In genomic region chr2:64463784-64464183, GRCh38 we compare ENCODE assay signal across 17 cellular contexts. TPM values are rescaled to one million over a fixed set of nuclear protein-coding genes. Genes with fewer than 3 reads are reported as not detected.
DNase-seq lines count a peak whose midpoint lies in the region; ATAC-seq, FAIRE-seq and TF ChIP-seq lines count a peak whose summit lies in the region.
"Had no signal": no experiment of that assay in that cellular context is flagged by ENCODE, and none has a peak within 500 bp of the region (broad histone marks: within the 10 kb centered on the region; RNA-seq: fewer than 3 reads in every experiment).

No MANE protein-coding gene starts in this region.

- no peak overlapping the region for H3K4me3 ChIP-seq in astrocyte of the spinal cord (ENCODE audit: low read depth, low read length)
- no peak overlapping the region for H3K4me3 ChIP-seq in HepG2 (replicated peaks in 1 of 3; ENCODE audit: insufficient read depth in 1 of 3, low read depth in 2 of 3, low read length in 3 of 3)
- H3K4me3 ChIP-seq: ascending aorta, lower lobe of right lung had no signal

- no peak for TF ChIP-seq CTCF in astrocyte of the spinal cord (IDR thresholded peaks at IDR 0.05; ENCODE audit: low read depth, low read length)
- no peak for TF ChIP-seq CTCF in HepG2 (CRISPR knock-in tag; IDR thresholded peaks at IDR 0.05)

- H3K27me3 Mint-ChIP-seq in activated CD4-positive, alpha-beta T cell treated with anti-CD3 and anti-CD28 coated beads, Interleukin-2, amount 10 ng/mL, durations not matched to agents 7 days and 5 days: peaks cover 2% of the 10 kb centered on the region

- no peaks in the 10 kb centered on the region for H4K20me1 ChIP-seq in HepG2 (ENCODE audit: insufficient read depth, low read length)

- H3K9me3 Mint-ChIP-seq in activated CD4-positive, alpha-beta T cell treated with anti-CD3 and anti-CD28 coated beads, Interleukin-2, amount 10 ng/mL, durations not matched to agents 7 days and 5 days: no peaks in the 10 kb centered on the region
- H3K9me3 Mint-ChIP-seq: activated T-helper 1 cell treated with anti-CD3 and anti-CD28 coated beads, Interleukin-12 subunit alpha, Interleukin-12 subunit beta, Interleukin-2, Interleukin-4 antibody, amounts not matched to agents 30 ng/mL and 10 ng/mL and 1 ng/mL, durations not matched to agents 14 hours and 24 hours and 36 hours had no signal

- H3K4me2 ChIP-seq in HepG2 (ENCODE audit: low read depth, low read length): no peak overlapping the region

- no peak for TF ChIP-seq RAD21 in HepG2 (CRISPR knock-in tag; IDR thresholded peaks at IDR 0.05)

- POLR2A ChIA-PET in HepG2 (lab: Yijun Ruan, JAX): no interaction called here
- POLR2A ChIA-PET in activated CD4-positive, alpha-beta T cell treated with anti-CD3 and anti-CD28 coated beads, Interleukin-2, amount 10 ng/mL, durations not matched to agents 7 days and 5 days (lab: Charles Lee): no interaction called here

- no peak for FAIRE-seq in HepG2 (lab: Jason Lieb, UNC)

- H3K36me3 ChIP-seq in HepG2 (replicated peaks in 1 of 2; ENCODE audit: control insufficient read depth in 1 of 2, insufficient read depth in 2 of 2, low read length in 2 of 2): peaks cover 2 to 3% of the 10 kb centered on the region in 2 experiments; a peak in 4 of 5 replicates

- no peaks in the 10 kb centered on the region for H3K27me3 ChIP-seq in HepG2 (ENCODE audit: control insufficient read depth in 1 of 2, insufficient read depth in 2 of 2, low read length in 2 of 2)
- H3K27me3 ChIP-seq: ascending aorta had no signal

- ATAC-seq in GM18498 (IDR thresholded peaks at IDR 0.05; ENCODE audit: unreplicated experiment) (no peak), HepG2 (no peak)
- ATAC-seq: lower lobe of right lung, T-helper 17 cell had no signal

- no peaks in the 10 kb centered on the region for H3K4me1 Mint-ChIP-seq in activated CD4-positive, alpha-beta T cell treated with anti-CD3 and anti-CD28 coated beads, Interleukin-2, amount 10 ng/mL, durations not matched to agents 7 days and 5 days
- H3K4me1 Mint-ChIP-seq: T-helper 17 cell had no signal

- H3K4me1 ChIP-seq in HepG2 (ENCODE audit: insufficient read depth, low read length): 0 out of 2 replicates have a peak, but pooled peaks cover 7% of the 10 kb centered on the region
- H3K4me1 ChIP-seq: ascending aorta had no signal

- TF ChIP-seq EP300 in HepG2 (IDR thresholded peaks at IDR 0.05; ENCODE audit: low read depth in 2 of 2, low read length in 2 of 2) (no peak), HepG2 (CRISPR knock-in tag; IDR thresholded peaks at IDR 0.05; ENCODE audit: borderline replicate concordance) (no peak)

- no peaks in the 10 kb centered on the region for H3K79me2 ChIP-seq in HepG2 (ENCODE audit: insufficient read depth, low read length)

- intact Hi-C loops in head of caudate nucleus (cut with DNase I) (no loop called here), HepG2 (cut with micrococcal nuclease; ENCODE audit: unreplicated experiment) (no loop called here)

- no peaks in the 10 kb centered on the region for H3K36me3 Mint-ChIP-seq in activated CD4-positive, alpha-beta T cell treated with anti-CD3 and anti-CD28 coated beads, Interleukin-2, amount 10 ng/mL, durations not matched to agents 7 days and 5 days (ENCODE audit: low read depth)

- H3K27ac ChIP-seq in HepG2 (ENCODE audit: extremely low read length, insufficient read depth, low read length): no peak overlapping the region
- H3K27ac ChIP-seq: ascending aorta, lower lobe of right lung had no signal

- no TSS peak for BruUV-seq in HepG2 (replicated peaks; lab: Mats Ljungman, UMichigan)

- WGBS in HepG2 (ENCODE audit: low lambda C conversion rate): 35% methylated on average over 1 of the region's 1 CpG

- no peak overlapping the region for H3K27ac Mint-ChIP-seq in activated CD4-positive, alpha-beta T cell treated with anti-CD3 and anti-CD28 coated beads, Interleukin-2, amount 10 ng/mL, durations not matched to agents 7 days and 5 days
- H3K27ac Mint-ChIP-seq: activated T-helper 1 cell treated with anti-CD3 and anti-CD28 coated beads, Interleukin-12 subunit alpha, Interleukin-12 subunit beta, Interleukin-2, Interleukin-4 antibody, amounts not matched to agents 30 ng/mL and 10 ng/mL and 1 ng/mL, durations not matched to agents 14 hours and 24 hours and 36 hours; T-helper 17 cell had no signal

- no peak overlapping the region for H3K4me3 Mint-ChIP-seq in activated CD4-positive, alpha-beta T cell treated with anti-CD3 and anti-CD28 coated beads, Interleukin-2, amount 10 ng/mL, durations not matched to agents 7 days and 5 days
- H3K4me3 Mint-ChIP-seq: activated T-helper 1 cell treated with anti-CD3 and anti-CD28 coated beads, Interleukin-12 subunit alpha, Interleukin-12 subunit beta, Interleukin-2, Interleukin-4 antibody, amounts not matched to agents 30 ng/mL and 10 ng/mL and 1 ng/mL, durations not matched to agents 14 hours and 24 hours and 36 hours; T-helper 17 cell had no signal

- peak; percentile 84 for DNase-seq in A172 (ENCODE audit: low spot score)
- DNase-seq in HS-5 (ENCODE audit: low read depth): peak; percentile 37
- peak; percentile 59 for DNase-seq in astrocyte of the spinal cord (ENCODE audit: low read depth, low spot score)
- peak in 25 of 42 donors; percentile 23 to 81 (median 47) for DNase-seq in head of caudate nucleus
- DNase-seq in NCI-H2171 treated with DMSO at 0.1 percent for 48 hours (lab: John Stamatoyannopoulos, UW): no peak
- DNase-seq in HepG2 (ENCODE audit: low spot score): no peak
- no peak for DNase-seq in activated CD4-positive, alpha-beta T cell treated with anti-CD3 and anti-CD28 coated beads, Interleukin-2, amount 10 ng/mL, durations not matched to agents 7 days and 5 days
- DNase-seq: ACHN; activated CD4-positive, alpha-beta T cell treated with anti-CD3 and anti-CD28 coated beads for 4 hours; Kasumi-1; lower lobe of right lung; NCI-H2107; OCI-M1; T-helper 17 cell had no signal

- in situ Hi-C loops in astrocyte of the spinal cord (cut with HindIII; ENCODE audit: low sequenced_read_pairs) (no loop called here), HepG2 (cut with HindIII; ENCODE audit: extremely low pct_ligation_motif_present, low pct_unique_long_range_greater_than_20kb) (no loop called here)

- no peak overlapping the region for H3K9ac ChIP-seq in HepG2 (ENCODE audit: insufficient read depth, low read depth, low read length)

- CTCF ChIA-PET in HepG2 (lab: Yijun Ruan, JAX; ENCODE audit: low intra/inter-chr PET ratio, low total read pairs): no interaction called here
- CTCF ChIA-PET in activated CD4-positive, alpha-beta T cell treated with anti-CD3 and anti-CD28 coated beads, Interleukin-2, amount 10 ng/mL, durations not matched to agents 7 days and 5 days (lab: Charles Lee): no interaction called here

- H2AFZ ChIP-seq in HepG2 (ENCODE audit: low read length): no peak overlapping the region

- no peak for TF ChIP-seq POLR2A in HepG2 (IDR thresholded peaks at IDR 0.05; ENCODE audit: insufficient read depth in 1 of 2, low read depth in 2 of 2, low read length in 2 of 2)

- H3K9me3 ChIP-seq in HepG2 (ENCODE audit: low read length): no peaks in the 10 kb centered on the region
- H3K9me3 ChIP-seq: ascending aorta, lower lobe of right lung had no signal

TF ChIP-seq in HepG2, 621 proteins besides CTCF, POLR2A, EP300 and RAD21 (continues in another document):
- TF ChIP-seq ZNF292 (CRISPR knock-in tag; IDR thresholded peaks at IDR 0.05; ENCODE audit: borderline replicate concordance, low read depth) (no peak), NFYC (CRISPR knock-in tag; IDR thresholded peaks at IDR 0.05) (no peak), IRX3 (CRISPR knock-in tag; IDR thresholded peaks at IDR 0.05; ENCODE audit: borderline replicate concordance, low read depth) (no peak), ZNF512 (CRISPR knock-in tag; IDR thresholded peaks at IDR 0.05) (no peak)

RNA-seq across cellular contexts. Expression of gene LGALSL, which starts 9.8 kb away (rescaled TPM):
- 7.6 and 20.3 TPM in 2 replicates for total RNA-seq in A172 (2014; rRNA removed; shearing (Covaris generic))
- 15.4 and 22.6 TPM in 2 replicates for total RNA-seq in HepG2 (2016; rRNA removed; fragmentation: Illumina TruSeq; extraction: Trizol)
- 6.1 and 12.0 TPM in 2 replicates for total RNA-seq in HepG2 (2016; cell fraction: cytosol; rRNA removed; fragmentation: Illumina TruSeq; extraction: Trizol; ENCODE audit: low read depth)
- 15.9 and 18.2 TPM in 2 replicates for total RNA-seq in HepG2 (2016; cell fraction: insoluble cytoplasmic fraction; rRNA removed; fragmentation: Illumina TruSeq; extraction: Trizol)
- total RNA-seq in HepG2 (2016; cell fraction: membrane; rRNA removed; fragmentation: Illumina TruSeq; extraction: Trizol): 15.5 and 19.7 TPM in 2 replicates
- 7.0 and 10.0 TPM in 2 replicates for total RNA-seq in HepG2 (2016; cell fraction: nucleus; rRNA removed; fragmentation: Illumina TruSeq; extraction: Trizol)
- polyA plus RNA-seq in HepG2 (2011; rRNA removed): 16.2 and 20.0 TPM in 2 replicates
- 17.5 and 21.3 TPM in 2 replicates for polyA plus RNA-seq in HepG2 (2011; cell fraction: cytosol; rRNA removed)
- polyA plus RNA-seq in HepG2 (2011; cell fraction: nucleus; rRNA removed): 8.2 and 8.9 TPM in 2 replicates
- 18.4 and 25.6 TPM in 2 replicates for polyA plus RNA-seq in HepG2 (2012)
- 19.9 and 23.2 TPM in 2 replicates for polyA plus RNA-seq in HepG2 (2016; cell fraction: cytosol; fragmentation: Illumina TruSeq; extraction: Trizol; ENCODE audit: low read depth)
- polyA plus RNA-seq in HepG2 (2016; cell fraction: insoluble cytoplasmic fraction; fragmentation: Illumina TruSeq; extraction: Trizol; ENCODE audit: low read depth): 28.6 and 32.5 TPM in 2 replicates
- 19.7 and 21.5 TPM in 2 replicates for polyA plus RNA-seq in HepG2 (2016; cell fraction: membrane; fragmentation: Illumina TruSeq; extraction: Trizol; ENCODE audit: low read depth)
- 15.4 and 23.3 TPM in 2 replicates for polyA plus RNA-seq in HepG2 (2016; cell fraction: nucleus; fragmentation: Illumina TruSeq; extraction: Trizol; ENCODE audit: insufficient read depth, low read depth)
- polyA minus RNA-seq in HepG2 (2011; rRNA and poly(A)+ RNA removed; ENCODE audit: low replicate concordance): 8.2 and 17.7 TPM in 2 replicates
- 16.6 and 18.6 TPM in 2 replicates for polyA minus RNA-seq in HepG2 (2011; cell fraction: cytosol; rRNA and poly(A)+ RNA removed)
- 5.4 and 7.6 TPM in 2 replicates for polyA minus RNA-seq in HepG2 (2011; cell fraction: nucleus; rRNA and poly(A)+ RNA removed)
- 1 to 10 TPM in 1 of 2 experiments, under 1 TPM in 1; 0.83 to 1.2 TPM for total RNA-seq in activated CD4-positive, alpha-beta T cell treated with anti-CD3 and anti-CD28 coated beads, Interleukin-2, amount 10 ng/mL, durations not matched to agents 7 days and 5 days

Comparison
In these comparisons a context has a peak if more than half of its experiments do, and no peak if none do; other contexts are left out.
1. DNase-seq: peak in A172 (single experiment), HS-5 (single experiment), astrocyte of the spinal cord (single experiment) and head of caudate nucleus (25 of 42); none in NCI-H2171 treated with DMSO at 0.1 percent for 48 hours (single experiment), HepG2 (single experiment) and activated CD4-positive, alpha-beta T cell treated with anti-CD3 and anti-CD28 coated beads, Interleukin-2, amount 10 ng/mL, durations not matched to agents 7 days and 5 days (single experiment).